Comparison of ENCODE assay signal across 23 cellular contexts in genomic region chr12:40711121-40711520, GRCh38. TPM values are rescaled to one million over a fixed set of nuclear protein-coding genes. Genes with fewer than 3 reads are reported as not detected.
"Had no signal": no experiment of that assay in that cellular context is flagged by ENCODE, and none has a peak within 500 bp of the region (broad histone marks: within the 10 kb centered on the region; RNA-seq: fewer than 3 reads in every experiment).

No MANE protein-coding gene starts in this region.

- H3K27me3 Mint-ChIP-seq: activated CD4-positive, alpha-beta T cell treated with anti-CD3 and anti-CD28 coated beads for 36 hours; activated CD8-positive, alpha-beta T cell treated with anti-CD3 and anti-CD28 coated beads for 36 hours; activated naive CD8-positive, alpha-beta T cell treated with anti-CD3 and anti-CD28 coated beads, Interleukin-2, amount 10 ng/mL, durations not matched to agents 7 days and 5 days had no signal

- H3K9me3 ChIP-seq: adrenal gland had no signal

- H3K9me3 Mint-ChIP-seq: activated naive CD8-positive, alpha-beta T cell treated with anti-CD3 and anti-CD28 coated beads, Interleukin-2, amount 10 ng/mL, durations not matched to agents 7 days and 5 days had no signal

- H3K36me3 Mint-ChIP-seq: activated naive CD8-positive, alpha-beta T cell treated with anti-CD3 and anti-CD28 coated beads, Interleukin-2, amount 10 ng/mL, durations not matched to agents 7 days and 5 days had no signal

- H3K27me3 ChIP-seq: adrenal gland had no signal

- H3K4me1 Mint-ChIP-seq: activated CD4-positive, alpha-beta T cell treated with anti-CD3 and anti-CD28 coated beads for 36 hours; activated naive CD8-positive, alpha-beta T cell treated with anti-CD3 and anti-CD28 coated beads, Interleukin-2, amount 10 ng/mL, durations not matched to agents 7 days and 5 days had no signal

- FAIRE-seq: colon had no signal

- H3K4me1 ChIP-seq: adrenal gland had no signal

- H3K36me3 ChIP-seq: adrenal gland, WERI-Rb-1 had no signal

- H3K27ac ChIP-seq: adrenal gland, SK-N-MC, WERI-Rb-1 had no signal

- H3K4me3 Mint-ChIP-seq: activated CD4-positive, alpha-beta T cell treated with anti-CD3 and anti-CD28 coated beads for 36 hours; activated CD8-positive, alpha-beta T cell treated with anti-CD3 and anti-CD28 coated beads for 36 hours; activated naive CD8-positive, alpha-beta T cell treated with anti-CD3 and anti-CD28 coated beads, Interleukin-2, amount 10 ng/mL, durations not matched to agents 7 days and 5 days had no signal

- ATAC-seq: activated CD4-positive, alpha-beta T cell treated with anti-CD3 and anti-CD28 coated beads for 36 hours; activated CD8-positive, alpha-beta T cell treated with anti-CD3 and anti-CD28 coated beads for 36 hours had no signal

- H3K4me3 ChIP-seq: adrenal gland, SK-N-MC had no signal

- H3K27ac Mint-ChIP-seq: activated CD4-positive, alpha-beta T cell treated with anti-CD3 and anti-CD28 coated beads for 36 hours; activated CD8-positive, alpha-beta T cell treated with anti-CD3 and anti-CD28 coated beads for 36 hours; activated naive CD8-positive, alpha-beta T cell treated with anti-CD3 and anti-CD28 coated beads, Interleukin-2, amount 10 ng/mL, durations not matched to agents 7 days and 5 days had no signal

- DNase-seq: activated CD4-positive, alpha-beta T cell treated with anti-CD3 and anti-CD28 coated beads for 36 hours; activated CD4-positive, alpha-beta T cell treated with anti-CD3 and anti-CD28 coated beads, Interleukin-2, amount 50 U/mL, for 1 hour; activated CD8-positive, alpha-beta memory T cell treated with anti-CD3 and anti-CD28 coated beads, Interleukin-2, amount 50 U/mL, for 48 hours; activated CD8-positive, alpha-beta T cell treated with anti-CD3 and anti-CD28 coated beads for 36 hours; activated naive CD4-positive, alpha-beta T cell treated with anti-CD3 and anti-CD28 coated beads, Interleukin-2, amount 50 U/mL, for 16 hours; activated naive CD8-positive, alpha-beta T cell treated with anti-CD3 and anti-CD28 coated beads, Interleukin-2, amount 10 ng/mL, durations not matched to agents 7 days and 5 days; activated T-cell treated with anti-CD3 and anti-CD28 coated beads, Interleukin-2, amount 50 U/mL, for 1 hour; adrenal gland; anterior cingulate cortex; cerebellar nuclear complex; MV-4-11; NCI-H1092 treated with DMSO at 0.1 percent for 48 hours; NCI-H1417 treated with DMSO at 0.1 percent for 48 hours; NCI-H1694; NCI-H2029; NCI-H446; NCI-H524; T-helper 1 cell; WERI-Rb-1 had no signal

RNA-seq across cellular contexts. Expression of gene CNTN1, which starts 18.9 kb away (rescaled TPM):
- total RNA-seq: activated CD4-positive, alpha-beta T cell treated with anti-CD3 and anti-CD28 coated beads for 36 hours; activated CD8-positive, alpha-beta T cell treated with anti-CD3 and anti-CD28 coated beads for 36 hours; activated naive CD8-positive, alpha-beta T cell treated with anti-CD3 and anti-CD28 coated beads, Interleukin-2, amount 10 ng/mL, durations not matched to agents 7 days and 5 days; MCF 10A; T-helper 2 cell treated with Interferon-gamma antibody and Interleukin-4, amounts not matched to agents 100 ng/mL and 5 ng/mL, for 36 hours had no signal
